In genomic region chr15:40440300-40441011, GRCh38 we compare ENCODE assay signal across 8 cellular contexts. TPM values are rescaled to one million over a fixed set of nuclear protein-coding genes. Genes with fewer than 3 reads are reported as not detected.
DNase-seq lines count a peak whose midpoint lies in the region; ATAC-seq lines count a peak whose summit lies in the region.

BAHD1 (plus strand) TSS chr15:40440953; CDS start chr15:40458465, 17,512 bp downstream.

- peaks cover 11 to 15% of the 10 kb centered on the region in 2 donors for H3K27me3 Mint-ChIP-seq in CD8-positive, alpha-beta memory T cell

- no peaks in the 10 kb centered on the region for H3K36me3 ChIP-seq in CD8-positive, alpha-beta memory T cell (ENCODE audit: insufficient read depth, low read length)

- H3K27me3 ChIP-seq in CD8-positive, alpha-beta memory T cell (ENCODE audit: insufficient read depth, low read length, poor library complexity, severe bottlenecking) = peaks cover 6% of the 10 kb centered on the region

- peaks cover 0 to 3% (median 0%) of the 10 kb centered on the region in 5 donors for H3K9me3 Mint-ChIP-seq in CD8-positive, alpha-beta memory T cell

- H3K4me1 Mint-ChIP-seq in CD8-positive, alpha-beta memory T cell = peaks cover 59 to 71% (median 59%) of the 10 kb centered on the region in 3 donors

- no peaks in the 10 kb centered on the region for H3K9me3 ChIP-seq in CD8-positive, alpha-beta memory T cell (ENCODE audit: low read length)

- peak within 1 kb of the TSS; percentile 66 for H3K27ac ChIP-seq in CD8-positive, alpha-beta memory T cell (ENCODE audit: low read depth, low read length)

- peak; percentile 92 for ATAC-seq in GM19467 (IDR thresholded peaks at IDR 0.05; ENCODE audit: unreplicated experiment)

- H3K4me3 Mint-ChIP-seq in CD8-positive, alpha-beta memory T cell = peak within 1 kb of the TSS; percentile 92 to 97 (median 95)

- peaks cover 0 to 7% (median 0%) of the 10 kb centered on the region in 3 donors for H3K36me3 Mint-ChIP-seq in CD8-positive, alpha-beta memory T cell

- H3K4me1 ChIP-seq in CD8-positive, alpha-beta memory T cell (ENCODE audit: insufficient read depth, low read length) = peaks cover 59% of the 10 kb centered on the region

- H3K27ac Mint-ChIP-seq in CD8-positive, alpha-beta memory T cell = peak within 1 kb of the TSS in 7 of 8 donors; percentile 74 to 92 (median 88)

- CTCF ChIA-PET in CD8-positive, alpha-beta memory T cell (lab: Charles Lee) = interaction anchor here (0.6 to 2.3 kb wide), 17 partner anchors 10 to 254 kb away, joined by 3 to 16 read pairs (median 4); partner anchors contain the start of gene RAD51

- POLR2A ChIA-PET in CD8-positive, alpha-beta memory T cell (lab: Charles Lee) = interaction anchor here (0.6 to 5.2 kb wide), 14 partner anchors 12 to 944 kb away, joined by 3 to 41 read pairs (median 3); partner anchors contain the start of genes CHST14, INAFM2, IVD and PLCB2

- DNase-seq in CD8-positive, alpha-beta memory T cell = peak; percentile 90 to 96 (median 94)
- DNase-seq in HS-5 (ENCODE audit: low read depth) (peak; percentile 69), NK-92 (lab: John Stamatoyannopoulos, UW; ENCODE audit: unreplicated experiment) (peak; percentile 47), medulla oblongata (ENCODE audit: extremely low spot score) (peak; percentile 97)
- peak; percentile 90 to 92 for DNase-seq in activated CD8-positive, alpha-beta memory T cell treated with anti-CD3 and anti-CD28 coated beads for 1 hour (ENCODE audit: extremely low read depth in 1 of 2, low read depth in 1 of 2)
- peak; percentile 90 for DNase-seq in effector CD8-positive, alpha-beta T cell (lab: John Stamatoyannopoulos, UW)
- DNase-seq in stimulated activated CD8-positive, alpha-beta memory T cell treated with anti-CD3 and anti-CD28 coated beads, Interleukin-12 subunit alpha, Interleukin-12 subunit beta, amount 100 ng/mL, for 1 hour (ENCODE audit: low read depth) = peak; percentile 90

- H3K4me3 ChIP-seq in CD8-positive, alpha-beta memory T cell (ENCODE audit: low read length) = peak within 1 kb of the TSS; percentile 72

RNA-seq across cellular contexts. Expression of gene BAHD1, which starts in this region (rescaled TPM):
- 10 to 100 TPM; 23.6 to 24.9 TPM for total RNA-seq in CD8-positive, alpha-beta memory T cell
- polyA plus RNA-seq in CD8-positive, alpha-beta memory T cell = 4.1 TPM

Comparison
In these comparisons a context has a peak if more than half of its experiments do, and no peak if none do; other contexts are left out.
1. Peak in every context shown above with its lines: DNase-seq, ATAC-seq, H3K4me3 ChIP-seq and H3K27ac ChIP-seq.
2. DNase-seq: peak in every context shown above with its lines; median percentile 97 in medulla oblongata; 94 in CD8-positive, alpha-beta memory T cell; 91 in activated CD8-positive, alpha-beta memory T cell treated with anti-CD3 and anti-CD28 coated beads for 1 hour; 90 in effector CD8-positive, alpha-beta T cell; 90 in stimulated activated CD8-positive, alpha-beta memory T cell treated with anti-CD3 and anti-CD28 coated beads, Interleukin-12 subunit alpha, Interleukin-12 subunit beta, amount 100 ng/mL, for 1 hour; 69 in HS-5; 47 in NK-92.